9 cellular contexts compared by ENCODE assay signal in genomic region chr15:68204776-68205557, GRCh38. TPM values are rescaled to one million over a fixed set of nuclear protein-coding genes. Genes with fewer than 3 reads are reported as not detected.
A peak's percentile ranks its signal among the peaks of the same experiment; 100 is the strongest.
DNase-seq lines count a peak whose midpoint lies in the region; ATAC-seq, FAIRE-seq and TF ChIP-seq lines count a peak whose summit lies in the region.
"Had no signal": no experiment of that assay in that cellular context is flagged by ENCODE, and none has a peak within 500 bp of the region (broad histone marks: within the 10 kb centered on the region; RNA-seq: fewer than 3 reads in every experiment).

CALML4 (minus strand) TSS chr15:68205332; CDS start chr15:68205247, 85 bp downstream.

- no peak for FAIRE-seq in GM12891 (lab: Jason Lieb, UNC)

- no peak within 1 kb of the TSS for H2AFZ ChIP-seq in neural progenitor cell (replicated peaks)

- H3K9me3 Mint-ChIP-seq in CD4-positive, alpha-beta memory T cell = no peaks in the 10 kb centered on the region
- H3K9me3 Mint-ChIP-seq in neural progenitor cell = no peaks in the 10 kb centered on the region
- no peaks in the 10 kb centered on the region for H3K9me3 Mint-ChIP-seq in natural killer cell treated with Interleukin-12 subunit alpha and Interleukin-12 subunit beta and Interleukin-15 and Interleukin-18, amount 100 ng/mL, for 72 hours
- H3K9me3 Mint-ChIP-seq: memory B cell had no signal

- no peaks in the 10 kb centered on the region for H3K9me3 ChIP-seq in CD4-positive, alpha-beta memory T cell (ENCODE audit: control insufficient read depth in 1 of 2, low read length in 2 of 2)
- H3K9me3 ChIP-seq in esophagus (ENCODE audit: control insufficient read depth in 2 of 2, insufficient read depth in 1 of 2, low read depth in 1 of 2, low read length in 1 of 2) = no peaks in the 10 kb centered on the region
- no peaks in the 10 kb centered on the region for H3K9me3 ChIP-seq in neural progenitor cell (ENCODE audit: low read depth)

- peaks cover 77% of the 10 kb centered on the region for H4K20me1 ChIP-seq in neural progenitor cell (ENCODE audit: low read depth)

- peak within 1 kb of the TSS in 6 of 8 donors; percentile 17 to 65 (median 32) for H3K4me3 Mint-ChIP-seq in CD4-positive, alpha-beta memory T cell
- H3K4me3 Mint-ChIP-seq in neural progenitor cell = no peak within 1 kb of the TSS
- no peak within 1 kb of the TSS for H3K4me3 Mint-ChIP-seq in natural killer cell treated with Interleukin-12 subunit alpha and Interleukin-12 subunit beta and Interleukin-15 and Interleukin-18, amount 100 ng/mL, for 72 hours
- H3K4me3 Mint-ChIP-seq: memory B cell had no signal

- no peaks in the 10 kb centered on the region for H3K79me2 ChIP-seq in neural progenitor cell (ENCODE audit: low read depth)

- TF ChIP-seq POLR2A in GM12891 (IDR thresholded peaks at IDR 0.05; ENCODE audit: low read depth, low read length) = no peak

- CTCF ChIA-PET in CD4-positive, alpha-beta memory T cell (lab: Charles Lee; ENCODE audit: partially characterized antibody) = no interaction called here

- H3K27me3 Mint-ChIP-seq in CD4-positive, alpha-beta memory T cell = no peaks in the 10 kb centered on the region
- H3K27me3 Mint-ChIP-seq in neural progenitor cell (ENCODE audit: insufficient read depth, low read depth) = peaks cover 8% of the 10 kb centered on the region
- H3K27me3 Mint-ChIP-seq in natural killer cell treated with Interleukin-12 subunit alpha and Interleukin-12 subunit beta and Interleukin-15 and Interleukin-18, amount 100 ng/mL, for 72 hours = no peaks in the 10 kb centered on the region
- H3K27me3 Mint-ChIP-seq: memory B cell had no signal

- ATAC-seq in GM21529 (IDR thresholded peaks at IDR 0.05; ENCODE audit: unreplicated experiment) = no peak
- ATAC-seq in natural killer cell treated with Interleukin-12 subunit alpha and Interleukin-12 subunit beta and Interleukin-15 and Interleukin-18, amount 100 ng/mL, for 72 hours = no peak

- peaks cover 16% of the 10 kb centered on the region for H3K4me1 ChIP-seq in CD4-positive, alpha-beta memory T cell (ENCODE audit: insufficient read depth, low read length)
- peaks cover 6 to 16% of the 10 kb centered on the region in 2 donors for H3K4me1 ChIP-seq in esophagus (ENCODE audit: control insufficient read depth in 2 of 2, insufficient read depth in 2 of 2, low read length in 1 of 2)
- H3K4me1 ChIP-seq in neural progenitor cell = peaks cover 41% of the 10 kb centered on the region

- H3K9ac ChIP-seq in neural progenitor cell = no peak within 1 kb of the TSS

- H3K27ac ChIP-seq in CD4-positive, alpha-beta memory T cell (ENCODE audit: low read depth, low read length) = no peak within 1 kb of the TSS
- H3K27ac ChIP-seq in esophagus (ENCODE audit: low read depth in 2 of 2, low read length in 1 of 2) (peak within 1 kb of the TSS; percentile 33 to 62), neural progenitor cell (no peak within 1 kb of the TSS)

- no peak within 1 kb of the TSS for H3K4me3 ChIP-seq in CD4-positive, alpha-beta memory T cell (ENCODE audit: low read length in 2 of 2)
- H3K4me3 ChIP-seq in esophagus (ENCODE audit: low read depth in 1 of 2, low read length in 2 of 2) (peak within 1 kb of the TSS; percentile 5 to 20), neural progenitor cell (no peak within 1 kb of the TSS)

- WGBS in esophagus, 2 donors = 30 to 39% methylated on average over 16 of the region's 16 CpGs

- H3K4me1 Mint-ChIP-seq in CD4-positive, alpha-beta memory T cell = peaks cover 8 to 30% (median 18%) of the 10 kb centered on the region in 4 donors
- H3K4me1 Mint-ChIP-seq in neural progenitor cell = peaks cover 35% of the 10 kb centered on the region
- peaks cover 5 to 12% of the 10 kb centered on the region in 2 donors for H3K4me1 Mint-ChIP-seq in natural killer cell treated with Interleukin-12 subunit alpha and Interleukin-12 subunit beta and Interleukin-15 and Interleukin-18, amount 100 ng/mL, for 72 hours (ENCODE audit: low read depth in 2 of 2)

- H3K27me3 ChIP-seq in CD4-positive, alpha-beta memory T cell (ENCODE audit: insufficient read depth, low read length) = no peaks in the 10 kb centered on the region
- H3K27me3 ChIP-seq in esophagus (ENCODE audit: control insufficient read depth in 1 of 2, insufficient read depth in 2 of 2, low read length in 2 of 2) (no peaks in the 10 kb centered on the region), neural progenitor cell (peaks cover 18% of the 10 kb centered on the region)

- no peak within 1 kb of the TSS for H3K4me2 ChIP-seq in neural progenitor cell

- TF ChIP-seq CTCF in neural progenitor cell (IDR thresholded peaks at IDR 0.05) = no peak

- POLR2A ChIA-PET in CD4-positive, alpha-beta memory T cell (lab: Charles Lee; ENCODE audit: partially characterized antibody) = no interaction called here

- peak within 1 kb of the TSS in 5 of 7 donors; percentile 14 to 64 (median 52) for H3K27ac Mint-ChIP-seq in CD4-positive, alpha-beta memory T cell
- no peak within 1 kb of the TSS for H3K27ac Mint-ChIP-seq in neural progenitor cell
- H3K27ac Mint-ChIP-seq in natural killer cell treated with Interleukin-12 subunit alpha and Interleukin-12 subunit beta and Interleukin-15 and Interleukin-18, amount 100 ng/mL, for 72 hours = peak within 1 kb of the TSS in 1 of 2 donors; percentile 31
- H3K27ac Mint-ChIP-seq: memory B cell had no signal

- H3K36me3 Mint-ChIP-seq in CD4-positive, alpha-beta memory T cell = no peaks in the 10 kb centered on the region
- H3K36me3 Mint-ChIP-seq in neural progenitor cell = peaks cover 2% of the 10 kb centered on the region
- no peaks in the 10 kb centered on the region for H3K36me3 Mint-ChIP-seq in natural killer cell treated with Interleukin-12 subunit alpha and Interleukin-12 subunit beta and Interleukin-15 and Interleukin-18, amount 100 ng/mL, for 72 hours

- DNase-seq in CD4-positive, alpha-beta memory T cell = no peak
- peak; percentile 16 for DNase-seq in NCI-H2171 (lab: John Stamatoyannopoulos, UW)
- no peak for DNase-seq in neural progenitor cell (ENCODE audit: low spot score)
- no peak for DNase-seq in GM12891 (ENCODE audit: insufficient read length, low spot score)
- DNase-seq in HCEC 1CT = no peak
- DNase-seq in natural killer cell treated with Interleukin-12 subunit alpha and Interleukin-12 subunit beta and Interleukin-15 and Interleukin-18, amount 100 ng/mL, for 72 hours (ENCODE audit: low spot score) = no peak

- no peaks in the 10 kb centered on the region for H3K36me3 ChIP-seq in CD4-positive, alpha-beta memory T cell (ENCODE audit: insufficient read depth, low read length)
- H3K36me3 ChIP-seq in esophagus (ENCODE audit: control insufficient read depth in 2 of 2, insufficient read depth in 2 of 2, low read length in 1 of 2) = no peaks in the 10 kb centered on the region
- H3K36me3 ChIP-seq in neural progenitor cell = no peaks in the 10 kb centered on the region

- intact Hi-C loops in CD4-positive, alpha-beta memory T cell (cut with micrococcal nuclease) = no loop called here

- H3F3A ChIP-seq in neural progenitor cell (ENCODE audit: low read depth) = peaks cover 22% of the 10 kb centered on the region

TF ChIP-seq in GM12891, 5 proteins besides CTCF, POLR2A, EP300 and RAD21:
- TF ChIP-seq SPI1 (IDR thresholded peaks at IDR 0.05; ENCODE audit: low read depth, low read length) (no peak), TAF1 (IDR thresholded peaks at IDR 0.05; ENCODE audit: low read depth, low read length) (no peak), PAX5 (IDR thresholded peaks at IDR 0.05; ENCODE audit: insufficient read depth, low read length, severe bottlenecking) (no peak), POU2F2 (IDR thresholded peaks at IDR 0.05; ENCODE audit: low read depth, low read length) (no peak), POLR2AphosphoS5 (IDR thresholded peaks at IDR 0.05; ENCODE audit: low read depth, low read length) (no peak)

RNA-seq across cellular contexts. Expression of gene CALML4, which starts in this region (rescaled TPM):
- total RNA-seq in CD4-positive, alpha-beta memory T cell = 1 to 10 TPM; 3.8 to 5.1 TPM
- polyA plus RNA-seq in CD4-positive, alpha-beta memory T cell = under 1 TPM; 0.79 to 0.84 TPM
- 10 to 100 TPM in 1 of 2 donors, 1 to 10 TPM in 1; 5.0 to 11.2 TPM for polyA plus RNA-seq in esophagus
- total RNA-seq in neural progenitor cell (ENCODE audit: low replicate concordance) = 9.0 and 22.7 TPM in 2 replicates
- polyA plus RNA-seq in GM12891 (2012; ENCODE audit: low read depth, missing spikeins) = 2.8 TPM
- total RNA-seq in natural killer cell treated with Interleukin-12 subunit alpha and Interleukin-12 subunit beta and Interleukin-15 and Interleukin-18, amount 100 ng/mL, for 72 hours = 10 to 100 TPM in 1 of 2 donors, 1 to 10 TPM in 1; 5.1 to 18.7 TPM

Comparison
In these comparisons a context has a peak if more than half of its experiments do, and no peak if none do; other contexts are left out.
1. H3K27ac ChIP-seq: peak in esophagus (2 of 2); none in CD4-positive, alpha-beta memory T cell (single experiment) and neural progenitor cell (single experiment).
2. H3K4me3 ChIP-seq: peak in esophagus (2 of 2); none in CD4-positive, alpha-beta memory T cell (0 of 2) and neural progenitor cell (single experiment).
3. H3K4me3 Mint-ChIP-seq: peak in CD4-positive, alpha-beta memory T cell (6 of 8); none in neural progenitor cell (single experiment) and natural killer cell treated with Interleukin-12 subunit alpha and Interleukin-12 subunit beta and Interleukin-15 and Interleukin-18, amount 100 ng/mL, for 72 hours (single experiment).